In the genomic region with DNA sequence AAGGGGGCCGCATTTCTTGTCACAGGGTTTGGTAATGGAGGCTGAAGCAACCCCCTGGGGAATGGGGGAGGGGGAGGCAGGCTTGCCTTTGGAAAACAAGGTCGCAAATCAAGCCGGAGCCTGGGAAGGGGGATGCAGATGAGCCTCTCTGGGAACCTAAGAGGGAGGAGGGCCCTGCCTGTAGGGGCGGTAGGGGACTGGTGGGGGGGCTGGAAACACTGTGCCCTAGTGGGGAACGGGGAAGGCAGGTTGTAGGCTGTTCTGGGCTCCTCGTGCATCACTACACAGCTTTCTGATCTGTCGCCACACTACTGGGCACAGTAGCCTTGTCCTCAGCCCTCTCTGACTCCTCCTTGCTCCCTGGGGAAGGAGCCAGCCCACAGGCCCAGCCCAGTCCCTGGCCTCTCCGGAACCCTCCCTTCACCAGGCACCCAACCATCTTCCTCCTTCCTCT, we compare ENCODE assay signal across 1 cellular context.
TF ChIP-seq lines count a peak whose summit lies in the region.

No MANE protein-coding gene starts in this region.

TF ChIP-seq in H1, 55 proteins besides CTCF, POLR2A, EP300 and RAD21 (continued from another document):
- TF ChIP-seq CHD1 (IDR thresholded peaks at IDR 0.05; ENCODE audit: low read depth, low read length) (no peak), ASH2L (IDR thresholded peaks at IDR 0.05; ENCODE audit: low read length) (peak; percentile 74)
- TF ChIP-seq, protein P1, sequence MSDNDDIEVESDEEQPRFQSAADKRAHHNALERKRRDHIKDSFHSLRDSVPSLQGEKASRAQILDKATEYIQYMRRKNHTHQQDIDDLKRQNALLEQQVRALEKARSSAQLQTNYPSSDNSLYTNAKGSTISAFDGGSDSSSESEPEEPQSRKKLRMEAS (IDR thresholded peaks at IDR 0.05): peak; percentile 44; the same call in 1 of the 2 replicates
